20 cellular contexts compared by ENCODE assay signal in genomic region chr2:148955798-148956197, GRCh38.
DNase-seq lines count a peak whose midpoint lies in the region; ATAC-seq and TF ChIP-seq lines count a peak whose summit lies in the region.
"Had no signal": no experiment of that assay in that cellular context is flagged by ENCODE, and none has a peak within 500 bp of the region (broad histone marks: within the 10 kb centered on the region; RNA-seq: fewer than 3 reads in every experiment).

No MANE protein-coding gene starts in this region.

- H3K36me3 ChIP-seq in prostate gland, result no peaks in the 10 kb centered on the region
- H3K36me3 ChIP-seq in MM.1S (replicated peaks; ENCODE audit: insufficient read depth, low read length), result no peaks in the 10 kb centered on the region
- no peaks in the 10 kb centered on the region for H3K36me3 ChIP-seq in thyroid gland

- H3K27ac ChIP-seq in prostate gland (no peak overlapping the region), MM.1S (ENCODE audit: low read length) (no peak overlapping the region), thyroid gland (no peak overlapping the region)
- H3K27ac ChIP-seq: BLaER1, PC-9, RWPE1 had no signal

- 55% methylated on average over 5 of the region's 5 CpGs for WGBS in prostate gland
- WGBS in thyroid gland, 2 donors, result 49 to 61% methylated on average over 5 of the region's 5 CpGs

- H3K9me3 ChIP-seq in prostate gland (no peaks in the 10 kb centered on the region), MM.1S (replicated peaks; ENCODE audit: insufficient read depth, low read length) (no peaks in the 10 kb centered on the region), thyroid gland (no peaks in the 10 kb centered on the region)
- H3K9me3 ChIP-seq: BLaER1 had no signal

- no peak overlapping the region for H2AFZ ChIP-seq in MM.1S (ENCODE audit: low read length)
- H2AFZ ChIP-seq: PC-9 had no signal

- intact Hi-C loops in prostate gland (cut with DNase I), result no loop called here
- intact Hi-C loops in thyroid gland (cut with DNase I), result no loop called here

- no peaks in the 10 kb centered on the region for H3F3A ChIP-seq in MM.1S (ENCODE audit: insufficient read depth, low read length)

- DNase-seq in G401 (ENCODE audit: low spot score) (peak; percentile 48), NCI-H2196 (lab: John Stamatoyannopoulos, UW; ENCODE audit: unreplicated experiment) (peak; percentile 35), epithelial cell of esophagus (ENCODE audit: low read depth) (peak; percentile 11), prostate gland (ENCODE audit: low spot score) (peak; percentile 50), MM.1S (no peak), thyroid gland (no peak)
- DNase-seq: CD4-positive, alpha-beta memory T cell; DMS153; EL; GOT3; KG1; NCI-H1048; NCI-H1436; NCI-H1930; NCI-H345; NCI-H524 treated with DMSO at 0.1 percent for 48 hours had no signal

- no peak overlapping the region for H3K4me2 ChIP-seq in MM.1S (ENCODE audit: low read depth, low read length)
- H3K4me2 ChIP-seq: BLaER1, PC-9 had no signal

- H3K9ac ChIP-seq in MM.1S (ENCODE audit: low read length), result no peak overlapping the region
- H3K9ac ChIP-seq: BLaER1 had no signal

- H3K79me2 ChIP-seq in MM.1S (ENCODE audit: low read length), result no peaks in the 10 kb centered on the region

- no peaks in the 10 kb centered on the region for H3K9me2 ChIP-seq in MM.1S (replicated peaks; ENCODE audit: insufficient read depth, low read length)

- H3K27me3 ChIP-seq in prostate gland (replicated peaks; ENCODE audit: insufficient read depth) (no peaks in the 10 kb centered on the region), MM.1S (replicated peaks; ENCODE audit: insufficient read depth, low read length) (no peaks in the 10 kb centered on the region), thyroid gland (no peaks in the 10 kb centered on the region)
- H3K27me3 ChIP-seq: BLaER1 had no signal

- no peak for TF ChIP-seq POLR2A in prostate gland (IDR thresholded peaks at IDR 0.05)
- no peak for TF ChIP-seq POLR2A in thyroid gland (IDR thresholded peaks at IDR 0.05)

- no peak for ATAC-seq in GM21723 (IDR thresholded peaks at IDR 0.05; ENCODE audit: unreplicated experiment)

- in situ Hi-C loops in G401 (cut with HindIII; ENCODE audit: low sequenced_read_pairs), result no loop called here

- no peak for TF ChIP-seq CTCF in epithelial cell of esophagus (IDR thresholded peaks at IDR 0.05; ENCODE audit: insufficient read depth, low read depth, low read length, missing control alignments)
- no peak for TF ChIP-seq CTCF in prostate gland (IDR thresholded peaks at IDR 0.05)
- TF ChIP-seq CTCF in MM.1S (IDR thresholded peaks at IDR 0.05; ENCODE audit: low read length), result no peak
- TF ChIP-seq CTCF in thyroid gland (IDR thresholded peaks at IDR 0.05), result no peak

- H3K4me1 ChIP-seq in prostate gland (replicated peaks) (no peaks in the 10 kb centered on the region), MM.1S (ENCODE audit: low read length) (no peaks in the 10 kb centered on the region), thyroid gland (no peaks in the 10 kb centered on the region)
- H3K4me1 ChIP-seq: BLaER1 had no signal

- H3K4me3 ChIP-seq in epithelial cell of esophagus (ENCODE audit: low read length) (no peak overlapping the region), prostate gland (no peak overlapping the region), MM.1S (ENCODE audit: low read length) (no peak overlapping the region), thyroid gland (replicated peaks in 1 of 3) (no peak overlapping the region)
- H3K4me3 ChIP-seq: BLaER1, PC-9 had no signal

- H4K20me1 ChIP-seq in MM.1S (ENCODE audit: insufficient read depth, low read length), result no peaks in the 10 kb centered on the region
- H4K20me1 ChIP-seq: BLaER1 had no signal

Comparison
In these comparisons a context has a peak if more than half of its experiments do, and no peak if none do; other contexts are left out.
1. DNase-seq: peak in G401 (single experiment), NCI-H2196 (single experiment), epithelial cell of esophagus (single experiment) and prostate gland (single experiment); none in MM.1S (single experiment) and thyroid gland (0 of 2).